Comparison of ENCODE assay signal across 17 cellular contexts in genomic region chr18:11608618-11609017, GRCh38. TPM values are rescaled to one million over a fixed set of nuclear protein-coding genes. Genes with fewer than 3 reads are reported as not detected.
A peak's percentile ranks its signal among the peaks of the same experiment; 100 is the strongest.
DNase-seq lines count a peak whose midpoint lies in the region; ATAC-seq and TF ChIP-seq lines count a peak whose summit lies in the region.
"Not testable (repeated sequence)": the region's sequence is repeated elsewhere in the genome, so short reads cannot be mapped to it uniquely, and the experiment has no call there.
"Had no signal": no experiment of that assay in that cellular context is flagged by ENCODE, and none has a peak within 500 bp of the region (broad histone marks: within the 10 kb centered on the region; RNA-seq: fewer than 3 reads in every experiment).

No MANE protein-coding gene starts in this region.

- H3K36me3 Mint-ChIP-seq in T-helper 17 cell (ENCODE audit: low read depth); activated naive CD4-positive, alpha-beta T cell treated with anti-CD3 and anti-CD28 coated beads, Interleukin-2, amount 50 U/mL, for 24 hours; chondrocyte (ENCODE audit: low read depth); endothelial cell (ENCODE audit: low read depth, unreplicated experiment); glutamatergic neuron (ENCODE audit: unreplicated experiment): not testable (repeated sequence)

- H3K4me1 Mint-ChIP-seq in T-helper 17 cell; activated naive CD4-positive, alpha-beta T cell treated with anti-CD3 and anti-CD28 coated beads, Interleukin-2, amount 50 U/mL, for 24 hours; chondrocyte (ENCODE audit: low read depth); endothelial cell (ENCODE audit: unreplicated experiment); glutamatergic neuron (ENCODE audit: low read depth, unreplicated experiment): not testable (repeated sequence)

- not testable (repeated sequence) for H3K36me3 ChIP-seq in thyroid gland

- not testable (repeated sequence) for TF ChIP-seq POLR2A in thyroid gland (IDR thresholded peaks at IDR 0.05)

- not testable (repeated sequence) for H3K9me3 Mint-ChIP-seq in activated naive CD4-positive, alpha-beta T cell treated with anti-CD3 and anti-CD28 coated beads, Interleukin-2, amount 50 U/mL, for 24 hours; chondrocyte (ENCODE audit: low read depth); endothelial cell (ENCODE audit: unreplicated experiment); glutamatergic neuron (ENCODE audit: unreplicated experiment)

- H3K27me3 ChIP-seq in thyroid gland: not testable (repeated sequence)

- not testable (repeated sequence) for H3K27ac Mint-ChIP-seq in T-helper 17 cell
- H3K27ac Mint-ChIP-seq in activated naive CD4-positive, alpha-beta T cell treated with anti-CD3 and anti-CD28 coated beads, Interleukin-2, amount 50 U/mL, for 24 hours: peak overlapping the region; percentile 19
- peak overlapping the region; percentile 30 for H3K27ac Mint-ChIP-seq in chondrocyte (ENCODE audit: unreplicated experiment)
- peak overlapping the region; percentile 52 for H3K27ac Mint-ChIP-seq in endothelial cell (ENCODE audit: unreplicated experiment)
- H3K27ac Mint-ChIP-seq in glutamatergic neuron (ENCODE audit: unreplicated experiment): peak overlapping the region; percentile 19

- H3K27me3 Mint-ChIP-seq in T-helper 17 cell: peaks cover 21% of the 10 kb centered on the region
- H3K27me3 Mint-ChIP-seq in activated naive CD4-positive, alpha-beta T cell treated with anti-CD3 and anti-CD28 coated beads, Interleukin-2, amount 50 U/mL, for 24 hours; chondrocyte (ENCODE audit: low read depth); endothelial cell (ENCODE audit: unreplicated experiment); glutamatergic neuron (ENCODE audit: unreplicated experiment): not testable (repeated sequence)

- intact Hi-C loops in thyroid gland (cut with DNase I): not testable (repeated sequence)

- H3K4me1 ChIP-seq in thyroid gland: peaks cover 11 to 14% of the 10 kb centered on the region in 2 donors

- TF ChIP-seq CTCF in chondrocyte (IDR thresholded peaks at IDR 0.05); endothelial cell (IDR thresholded peaks at IDR 0.05; ENCODE audit: unreplicated experiment); glutamatergic neuron (IDR thresholded peaks at IDR 0.05; ENCODE audit: partially characterized antibody, unreplicated experiment); thyroid gland (IDR thresholded peaks at IDR 0.05): not testable (repeated sequence)

- H3K4me3 ChIP-seq in thyroid gland (replicated peaks in 1 of 3): not testable (repeated sequence)

- not testable (repeated sequence) for H3K9me3 ChIP-seq in T-helper 17 cell (ENCODE audit: control insufficient read depth, low read length, poor library complexity, severe bottlenecking); thyroid gland

- peak overlapping the region; percentile 43 to 74 (median 61) for H3K27ac ChIP-seq in thyroid gland

- 70 to 72% methylated on average over 10 of the region's 19 CpGs for WGBS in thyroid gland, 2 donors

- ATAC-seq in T-helper 17 cell: not testable (repeated sequence)

- not testable (repeated sequence) for DNase-seq in T-helper 17 cell; chondrocyte (ENCODE audit: low spot score); endothelial cell (ENCODE audit: low spot score); glutamatergic neuron; thyroid gland

- H3K4me3 Mint-ChIP-seq in T-helper 17 cell: peak overlapping the region; percentile 5
- not testable (repeated sequence) for H3K4me3 Mint-ChIP-seq in activated naive CD4-positive, alpha-beta T cell treated with anti-CD3 and anti-CD28 coated beads, Interleukin-2, amount 50 U/mL, for 24 hours; chondrocyte (ENCODE audit: unreplicated experiment); endothelial cell (ENCODE audit: unreplicated experiment); glutamatergic neuron (ENCODE audit: unreplicated experiment)

RNA-seq across cellular contexts. Expression of gene SLC35G4, which starts 0.8 kb away (rescaled TPM):
- total RNA-seq in T-helper 17 cell: not detected
- not detected in 3 replicates for total RNA-seq in chondrocyte
- total RNA-seq in endothelial cell (ENCODE audit: unreplicated experiment): not detected
- total RNA-seq in glutamatergic neuron (ENCODE audit: unreplicated experiment): not detected
- total RNA-seq in thyroid gland: not detected
- total RNA-seq: A172; A673; B cell; Caco-2; Calu3; CD4-positive, alpha-beta memory T cell; CD4-positive, alpha-beta T cell; CD4-positive, CD25-positive, alpha-beta regulatory T cell; CD8-positive, alpha-beta memory T cell; CD8-positive, alpha-beta T cell; Daoy had no signal
